Comparison of ENCODE assay signal across 12 cellular contexts in genomic region chr6:143529095-143529494, GRCh38. TPM values are rescaled to one million over a fixed set of nuclear protein-coding genes. Genes with fewer than 3 reads are reported as not detected.
DNase-seq lines count a peak whose midpoint lies in the region; ATAC-seq lines count a peak whose summit lies in the region.
"Had no signal": no experiment of that assay in that cellular context is flagged by ENCODE, and none has a peak within 500 bp of the region (broad histone marks: within the 10 kb centered on the region; RNA-seq: fewer than 3 reads in every experiment).

No MANE protein-coding gene starts in this region.

- no peak overlapping the region for H4K5ac ChIP-seq in mesendoderm (ENCODE audit: low read length)

- no peaks in the 10 kb centered on the region for H3K79me1 ChIP-seq in mesendoderm (ENCODE audit: low read length)

- H2BK120ac ChIP-seq in mesendoderm (ENCODE audit: low read depth, low read length): no peak overlapping the region

- no peak overlapping the region for H3K4me3 ChIP-seq in HAP-1
- H3K4me3 ChIP-seq in mesendoderm (ENCODE audit: low read length): no peak overlapping the region
- H3K4me3 ChIP-seq in MG63: no peak overlapping the region

- no peaks in the 10 kb centered on the region for H3K9me3 Mint-ChIP-seq in T-cell
- H3K9me3 Mint-ChIP-seq: activated naive CD8-positive, alpha-beta T cell treated with anti-CD3 and anti-CD28 coated beads, Interleukin-2, amount 10 ng/mL, durations not matched to agents 7 days and 5 days; T-helper 2 cell treated with Interferon-gamma antibody and Interleukin-4, amounts not matched to agents 5 μg/mL and 100 μg/mL, for 36 hours had no signal

- H3K27ac Mint-ChIP-seq in T-cell: peak overlapping the region; percentile 97 to 99

- no peak overlapping the region for H3K56ac ChIP-seq in mesendoderm (ENCODE audit: low read length)

- H3K27me3 Mint-ChIP-seq in T-cell: no peaks in the 10 kb centered on the region
- H3K27me3 Mint-ChIP-seq: activated naive CD8-positive, alpha-beta T cell treated with anti-CD3 and anti-CD28 coated beads, Interleukin-2, amount 10 ng/mL, durations not matched to agents 7 days and 5 days had no signal

- no peak overlapping the region for H3K18ac ChIP-seq in mesendoderm (ENCODE audit: low read length)

- no peaks in the 10 kb centered on the region for H3K36me3 Mint-ChIP-seq in T-cell

- H4K8ac ChIP-seq in mesendoderm (ENCODE audit: low read depth, low read length): no peak overlapping the region

- peak overlapping the region in 1 of 3 donors; percentile 47 for H3K4me3 Mint-ChIP-seq in T-cell

- H3K9me3 ChIP-seq in HAP-1: peaks cover under 1% of the 10 kb centered on the region; the same call in 1 of the 2 replicates
- H3K9me3 ChIP-seq in MG63: no peaks in the 10 kb centered on the region

- DNase-seq in DMS 273 (lab: John Stamatoyannopoulos, UW; ENCODE audit: unreplicated experiment) (peak; percentile 40), DMS 273 treated with DMSO at 0.1 percent for 48 hours (lab: John Stamatoyannopoulos, UW) (no peak), HAP-1 (ENCODE audit: low spot score in 2 of 2) (peak; percentile 25 to 36), T-cell (no peak), mesendoderm (peak; percentile 42), NCI-H1694 treated with DMSO at 0.1 percent for 48 hours (lab: John Stamatoyannopoulos, UW) (no peak), MG63 (no peak)
- DNase-seq: 8988T; activated naive CD8-positive, alpha-beta T cell treated with anti-CD3 and anti-CD28 coated beads, Interleukin-2, amount 10 ng/mL, durations not matched to agents 7 days and 5 days; NCI-H226 had no signal

- no peak overlapping the region for H3K4me2 ChIP-seq in mesendoderm (ENCODE audit: low read length)

- H3K4ac ChIP-seq in mesendoderm (ENCODE audit: low read depth, low read length): no peak overlapping the region

- H3K9ac ChIP-seq in mesendoderm (ENCODE audit: low read length): no peak overlapping the region

- no peak overlapping the region for H2BK15ac ChIP-seq in mesendoderm (replicated peaks; ENCODE audit: low read depth)

- CTCF ChIA-PET in T-cell (lab: Charles Lee): interaction anchor here (0.6 to 1.5 kb wide), 4 partner anchors 9 to 235 kb away, joined by 3 to 10 read pairs (median 5); no protein-coding TSS in a partner anchor

- no peak overlapping the region for H2AK5ac ChIP-seq in mesendoderm (ENCODE audit: low read length)

- no peak overlapping the region for H2BK5ac ChIP-seq in mesendoderm (ENCODE audit: low read length)

- H3K4me1 ChIP-seq in HAP-1 (no peaks in the 10 kb centered on the region), mesendoderm (ENCODE audit: control insufficient read depth, low read depth, low read length) (peaks cover 1% of the 10 kb centered on the region)

- POLR2A ChIA-PET in T-cell (lab: Charles Lee): interaction anchor here (0.6 kb wide), 2 partner anchors 8 to 117 kb away, joined by 3 read pairs; no protein-coding TSS in a partner anchor

- no CpG with 5 or more reads among the region's 2 CpGs for WGBS in mesendoderm (ENCODE audit: extremely low coverage, insufficient coverage, low lambda C conversion rate)

- H3K4me1 Mint-ChIP-seq in T-cell: peaks cover 14 to 17% (median 15%) of the 10 kb centered on the region in 3 donors

- ATAC-seq in T-cell (replicated peaks in 1 of 4) (peak; percentile 36 to 62 (median 54)), HG02852 (IDR thresholded peaks at IDR 0.05; ENCODE audit: unreplicated experiment) (no peak)

- H3K27ac ChIP-seq in mesendoderm (ENCODE audit: low read depth, low read length): no peak overlapping the region

- in situ Hi-C loops in HAP-1 (cut with MboI; ENCODE audit: low sequenced_read_pairs): no loop called here

- H3K36me3 ChIP-seq in HAP-1 (replicated peaks): no peaks in the 10 kb centered on the region
- H3K36me3 ChIP-seq in mesendoderm (ENCODE audit: control insufficient read depth, insufficient read depth, low read length): no peaks in the 10 kb centered on the region
- H3K36me3 ChIP-seq in MG63: no peaks in the 10 kb centered on the region

- no peak overlapping the region for H3K23ac ChIP-seq in mesendoderm (ENCODE audit: low read length)

- H3K27me3 ChIP-seq in HAP-1 (ENCODE audit: low read depth): peaks cover 64% of the 10 kb centered on the region
- no peaks in the 10 kb centered on the region for H3K27me3 ChIP-seq in mesendoderm (ENCODE audit: insufficient read depth, low read length, poor library complexity)
- H3K27me3 ChIP-seq in MG63: no peaks in the 10 kb centered on the region

- H3K79me2 ChIP-seq in mesendoderm (ENCODE audit: control insufficient read depth, insufficient read depth, low read length): no peaks in the 10 kb centered on the region

RNA-seq across cellular contexts. Expression of gene FUCA2, which starts 17.6 kb away (rescaled TPM):
- total RNA-seq in T-cell: 1 to 10 TPM; 4.6 to 9.0 (median 7.1) TPM
- 29.0 TPM for polyA plus RNA-seq in mesendoderm (2013, experiment 1 of 2)
- polyA plus RNA-seq in mesendoderm (2013, experiment 2 of 2): 30.0 TPM
- total RNA-seq in MG63 (2014; rRNA removed; shearing (Covaris generic); ENCODE audit: low replicate concordance): 45.9 and 69.0 TPM in 2 replicates

Comparison
In these comparisons a context has a peak if more than half of its experiments do, and no peak if none do; other contexts are left out.
1. DNase-seq: peak in DMS 273 (single experiment), HAP-1 (2 of 2) and mesendoderm (single experiment); none in DMS 273 treated with DMSO at 0.1 percent for 48 hours (single experiment), T-cell (0 of 34), NCI-H1694 treated with DMSO at 0.1 percent for 48 hours (single experiment) and MG63 (single experiment).